ENCODE assay signal across 4 cellular contexts in genomic region chr6:167116109-167116837, GRCh38.
A peak's percentile ranks its signal among the peaks of the same experiment; 100 is the strongest.
TF ChIP-seq lines count a peak whose summit lies in the region.

No MANE protein-coding gene starts in this region.

TF ChIP-seq in SK-N-SH, 30 proteins besides CTCF, POLR2A, EP300 and RAD21:
- TF ChIP-seq USF2 (IDR thresholded peaks at IDR 0.05; ENCODE audit: borderline replicate concordance, low read depth, low read length) (no peak), RCOR1 (IDR thresholded peaks at IDR 0.05; ENCODE audit: low read length) (no peak), FOXM1 (IDR thresholded peaks at IDR 0.05; ENCODE audit: low read depth) (no peak), FOXJ3 (CRISPR knock-in tag; IDR thresholded peaks at IDR 0.05) (no peak), JUND (IDR thresholded peaks at IDR 0.05) (no peak), EZH2phosphoT487 (IDR thresholded peaks at IDR 0.05; ENCODE audit: borderline replicate concordance, low read depth) (no peak), USF1 (IDR thresholded peaks at IDR 0.05; ENCODE audit: borderline replicate concordance, low read depth) (no peak), MEF2A (IDR thresholded peaks at IDR 0.05; ENCODE audit: borderline replicate concordance, low read depth) (no peak), TAF1 (IDR thresholded peaks at IDR 0.05; ENCODE audit: borderline replicate concordance, low read depth, low read length) (no peak), GATA2 (CRISPR knock-in tag; IDR thresholded peaks at IDR 0.05) (no peak), TCF12 (IDR thresholded peaks at IDR 0.05) (no peak), NFIC (IDR thresholded peaks at IDR 0.05; ENCODE audit: borderline replicate concordance) (no peak), TEAD4 (IDR thresholded peaks at IDR 0.05; ENCODE audit: borderline replicate concordance, insufficient read depth) (no peak), RXRA (IDR thresholded peaks at IDR 0.05; ENCODE audit: borderline replicate concordance, low read depth) (no peak), GABPA (IDR thresholded peaks at IDR 0.05; ENCODE audit: low read depth) (no peak), SIN3A (IDR thresholded peaks at IDR 0.05; ENCODE audit: borderline replicate concordance, low read depth, low read length) (no peak)

TF ChIP-seq in SK-N-SH treated with all-trans-retinoic acid at 6 μM for 48 hours, 23 proteins besides CTCF, POLR2A, EP300 and RAD21 (continues in another document):
- TF ChIP-seq ZC3H10 (CRISPR knock-in tag; IDR thresholded peaks at IDR 0.05), result no peak
- no peak for TF ChIP-seq TOX (CRISPR knock-in tag; IDR thresholded peaks at IDR 0.05; ENCODE audit: borderline replicate concordance)
- no peak for TF ChIP-seq ZNF8 (CRISPR knock-in tag; IDR thresholded peaks at IDR 0.05)
- no peak for TF ChIP-seq RARB (CRISPR knock-in tag; IDR thresholded peaks at IDR 0.05)
- no peak for TF ChIP-seq PATZ1 (CRISPR knock-in tag; IDR thresholded peaks at IDR 0.05; ENCODE audit: borderline replicate concordance)
- no peak for TF ChIP-seq BACH2 (CRISPR knock-in tag; IDR thresholded peaks at IDR 0.05; ENCODE audit: borderline replicate concordance)
- TF ChIP-seq ARNTL (CRISPR knock-in tag; IDR thresholded peaks at IDR 0.05; ENCODE audit: borderline replicate concordance, low read depth), result no peak
- no peak for TF ChIP-seq ESRRG (CRISPR knock-in tag; IDR thresholded peaks at IDR 0.05)
- no peak for TF ChIP-seq PPARA (CRISPR knock-in tag; IDR thresholded peaks at IDR 0.05; ENCODE audit: borderline replicate concordance)
- no peak for TF ChIP-seq TCF4 (CRISPR knock-in tag; IDR thresholded peaks at IDR 0.05; ENCODE audit: borderline replicate concordance)
- TF ChIP-seq CREB5 (CRISPR knock-in tag; IDR thresholded peaks at IDR 0.05; ENCODE audit: low read depth), result no peak
- TF ChIP-seq CSRNP3 (CRISPR knock-in tag; IDR thresholded peaks at IDR 0.05), result no peak
- TF ChIP-seq ZFP3 (CRISPR knock-in tag; IDR thresholded peaks at IDR 0.05), result no peak
- no peak for TF ChIP-seq ZNF565 (CRISPR knock-in tag; conservative IDR thresholded peaks at IDR 0.05; ENCODE audit: low read depth)
- no peak for TF ChIP-seq GLIS3 (CRISPR knock-in tag; IDR thresholded peaks at IDR 0.05)
- no peak for TF ChIP-seq ZFP30 (CRISPR knock-in tag; IDR thresholded peaks at IDR 0.05)
- TF ChIP-seq CSDC2 (CRISPR knock-in tag; IDR thresholded peaks at IDR 0.05), result no peak

TF ChIP-seq in K562, 482 proteins besides CTCF, POLR2A, EP300 and RAD21:
- 0 out of 2 replicates have a peak, but pooled peaks have one; percentile 18 for TF ChIP-seq SPI1 (IDR thresholded peaks at IDR 0.05; ENCODE audit: borderline replicate concordance, low read depth, low read length)
- no peak for TF ChIP-seq ZNF253 (CRISPR knock-in tag; conservative IDR thresholded peaks at IDR 0.05)
- no peak for TF ChIP-seq HDAC2 (IDR thresholded peaks at IDR 0.05)
- no peak for TF ChIP-seq ZNF232 (CRISPR knock-in tag; IDR thresholded peaks at IDR 0.05)
- TF ChIP-seq HES1 (IDR thresholded peaks at IDR 0.05; ENCODE audit: low read depth), result no peak
- TF ChIP-seq U2AF2 (optimal IDR thresholded peaks at IDR 0.05; ENCODE audit: low read depth, low read length), result no peak
- no peak for TF ChIP-seq ZNF311 (CRISPR knock-in tag; IDR thresholded peaks at IDR 0.05)
- TF ChIP-seq ZC3H4 (CRISPR knock-in tag; IDR thresholded peaks at IDR 0.05; ENCODE audit: borderline replicate concordance), result no peak

TF ChIP-seq in HepG2, 621 proteins besides CTCF, POLR2A, EP300 and RAD21:
- TF ChIP-seq POLR2G (IDR thresholded peaks at IDR 0.05; ENCODE audit: low read depth, low read length), result no peak
- no peak for TF ChIP-seq MTA3 (CRISPR knock-in tag; IDR thresholded peaks at IDR 0.05)
- no peak for TF ChIP-seq ZNF225 (CRISPR knock-in tag; IDR thresholded peaks at IDR 0.05)
- TF ChIP-seq ATF3 (CRISPR knock-in tag; IDR thresholded peaks at IDR 0.05), result no peak
- no peak for TF ChIP-seq ZNF761 (CRISPR knock-in tag; conservative IDR thresholded peaks at IDR 0.05)
- 0 out of 2 replicates have a peak, but pooled peaks have one; percentile 20 for TF ChIP-seq ZNF589 (CRISPR knock-in tag; conservative IDR thresholded peaks at IDR 0.05)
- peak; percentile 60; the same call in 1 of the 2 replicates for TF ChIP-seq ZNF687 (CRISPR knock-in tag; IDR thresholded peaks at IDR 0.05)
- 0 out of 2 replicates have a peak, but pooled peaks have one; percentile 22 for TF ChIP-seq ZBTB38 (CRISPR knock-in tag; IDR thresholded peaks at IDR 0.05)
- no peak for TF ChIP-seq SMAD3 (CRISPR knock-in tag; IDR thresholded peaks at IDR 0.05)
- TF ChIP-seq ZNF768 (CRISPR knock-in tag; IDR thresholded peaks at IDR 0.05), result peak; percentile 33; the same call in 1 of the 2 replicates
- peak; percentile 36; the same call in 1 of the 2 replicates for TF ChIP-seq GFI1 (CRISPR knock-in tag; IDR thresholded peaks at IDR 0.05; ENCODE audit: borderline replicate concordance)
- no peak for TF ChIP-seq TOPORS (CRISPR knock-in tag; IDR thresholded peaks at IDR 0.05)
- TF ChIP-seq SRSF9 (IDR thresholded peaks at IDR 0.05; ENCODE audit: borderline replicate concordance, insufficient read depth, low read depth, low read length, poor library complexity, severe bottlenecking), result no peak
- no peak for TF ChIP-seq PHF20 (CRISPR knock-in tag; IDR thresholded peaks at IDR 0.05)
- TF ChIP-seq ZFP91 (CRISPR knock-in tag; IDR thresholded peaks at IDR 0.05; ENCODE audit: borderline replicate concordance), result peak; percentile 25; the same call in 1 of the 2 replicates
- 0 out of 2 replicates have a peak, but pooled peaks have one; percentile 23 for TF ChIP-seq KDM5B (CRISPR knock-in tag; IDR thresholded peaks at IDR 0.05; ENCODE audit: borderline replicate concordance)
